ENCODE assay signal across 10 cellular contexts in genomic region chr9:137429974-137430722, GRCh38. TPM values are rescaled to one million over a fixed set of nuclear protein-coding genes. Genes with fewer than 3 reads are reported as not detected.
DNase-seq lines count a peak whose midpoint lies in the region; ATAC-seq and TF ChIP-seq lines count a peak whose summit lies in the region.
"Had no signal": no experiment of that assay in that cellular context is flagged by ENCODE, and none has a peak within 500 bp of the region (broad histone marks: within the 10 kb centered on the region; RNA-seq: fewer than 3 reads in every experiment).

No MANE protein-coding gene starts in this region.

- no peak overlapping the region for H3K4me2 ChIP-seq in smooth muscle cell

- no peak overlapping the region for H3K4me3 ChIP-seq in right atrium auricular region
- H3K4me3 ChIP-seq in smooth muscle cell: no peak overlapping the region

- 82% methylated on average over 33 of the region's 34 CpGs for WGBS in smooth muscle cell (ENCODE audit: low lambda C conversion rate)

- H3K27me3 ChIP-seq in right atrium auricular region (no peaks in the 10 kb centered on the region), smooth muscle cell (ENCODE audit: low read depth) (no peaks in the 10 kb centered on the region)

- H3K9me3 ChIP-seq in right atrium auricular region (no peaks in the 10 kb centered on the region), smooth muscle cell (replicated peaks; ENCODE audit: low read depth) (no peaks in the 10 kb centered on the region)

- H3K4me1 ChIP-seq in right atrium auricular region: no peaks in the 10 kb centered on the region
- no peaks in the 10 kb centered on the region for H3K4me1 ChIP-seq in smooth muscle cell (ENCODE audit: low read depth)

- no peaks in the 10 kb centered on the region for H3F3A ChIP-seq in smooth muscle cell (ENCODE audit: low read depth)

- intact Hi-C loops in cardiac septum (cut with DNase I): no loop called here

- peak; percentile 49 for DNase-seq in cardiac septum (ENCODE audit: low spot score)
- DNase-seq in right atrium auricular region (ENCODE audit: low spot score): no peak
- peak; percentile 55 for DNase-seq in NCI-H2171 treated with DMSO at 0.1 percent for 48 hours (lab: John Stamatoyannopoulos, UW)
- no peak for DNase-seq in smooth muscle cell (lab: John Stamatoyannopoulos, UW; ENCODE audit: unreplicated experiment)
- no peak for DNase-seq in NOMO-1 (lab: John Stamatoyannopoulos, UW; ENCODE audit: unreplicated experiment in 2 of 2)
- DNase-seq in dedifferentiated amniotic fluid mesenchymal stem cell (ENCODE audit: extremely low spot score): no peak
- DNase-seq: activated naive CD8-positive, alpha-beta T cell treated with anti-CD3 and anti-CD28 coated beads, Interleukin-2, amount 50 U/mL, for 24 hours; nucleus accumbens had no signal

- no peak for TF ChIP-seq CTCF in right atrium auricular region (IDR thresholded peaks at IDR 0.05)
- no peak for TF ChIP-seq CTCF in smooth muscle cell (IDR thresholded peaks at IDR 0.05; ENCODE audit: borderline replicate concordance, insufficient read depth, poor library complexity, severe bottlenecking)

- H4K20me1 ChIP-seq in smooth muscle cell (ENCODE audit: low read depth): no peaks in the 10 kb centered on the region

- H3K27ac ChIP-seq in right atrium auricular region (no peak overlapping the region), smooth muscle cell (ENCODE audit: low read depth) (no peak overlapping the region)

- H3K36me3 ChIP-seq in right atrium auricular region (no peaks in the 10 kb centered on the region), smooth muscle cell (ENCODE audit: low read depth) (no peaks in the 10 kb centered on the region)

- no peak overlapping the region for H3K9ac ChIP-seq in smooth muscle cell (ENCODE audit: low read depth)

- H2AFZ ChIP-seq in smooth muscle cell (ENCODE audit: low read depth): no peak overlapping the region

- no peaks in the 10 kb centered on the region for H3K79me2 ChIP-seq in smooth muscle cell (ENCODE audit: low read depth)

- ATAC-seq in esophagus mucosa (peak; percentile 34), HG03342 (IDR thresholded peaks at IDR 0.05; ENCODE audit: unreplicated experiment) (no peak)
- ATAC-seq: activated naive CD8-positive, alpha-beta T cell treated with anti-CD3 and anti-CD28 coated beads, Interleukin-2, amount 50 U/mL, for 24 hours had no signal

RNA-seq across cellular contexts. Expression of gene NOXA1, which starts 7.0 kb away (rescaled TPM):
- total RNA-seq in cardiac septum (3.3 TPM), right atrium auricular region (1 to 10 TPM in 1 of 2 donors, under 1 TPM in 1; 0.94 to 3.4 TPM), esophagus mucosa (5.5 TPM), smooth muscle cell (0.09 and 0.90 TPM in 2 replicates)
- 0.81 and 3.8 TPM in 2 replicates for polyA plus RNA-seq in smooth muscle cell

RNA-seq across cellular contexts. Expression of gene EXD3, which starts 7.2 kb away (rescaled TPM):
- total RNA-seq in cardiac septum (11.3 TPM), right atrium auricular region (1 to 10 TPM; 5.9 to 6.0 TPM), esophagus mucosa (8.1 TPM), smooth muscle cell (3.1 and 10.4 TPM in 2 replicates)
- 12.5 and 15.7 TPM in 2 replicates for polyA plus RNA-seq in smooth muscle cell

RNA-seq across cellular contexts. Expression of gene ENTPD8, which starts 11.0 kb away (rescaled TPM):
- total RNA-seq in cardiac septum (not detected), right atrium auricular region (not detected), esophagus mucosa (not detected), smooth muscle cell (not detected in 2 replicates)
- polyA plus RNA-seq in smooth muscle cell: not detected in 2 replicates

RNA-seq across cellular contexts. Expression of gene NSMF, which starts 29.0 kb away (rescaled TPM):
- total RNA-seq in cardiac septum: 12.2 TPM
- total RNA-seq in right atrium auricular region: 10 to 100 TPM; 16.2 to 26.2 TPM
- 13.9 TPM for total RNA-seq in esophagus mucosa
- 25.2 and 30.9 TPM in 2 replicates for total RNA-seq in smooth muscle cell
- polyA plus RNA-seq in smooth muscle cell: 48.5 and 55.9 TPM in 2 replicates

Comparison
In these comparisons a context has a peak if more than half of its experiments do, and no peak if none do; other contexts are left out.
1. DNase-seq: peak in cardiac septum (single experiment) and NCI-H2171 treated with DMSO at 0.1 percent for 48 hours (single experiment); none in right atrium auricular region (single experiment), smooth muscle cell (single experiment), NOMO-1 (0 of 2) and dedifferentiated amniotic fluid mesenchymal stem cell (single experiment).